In the genomic region with DNA sequence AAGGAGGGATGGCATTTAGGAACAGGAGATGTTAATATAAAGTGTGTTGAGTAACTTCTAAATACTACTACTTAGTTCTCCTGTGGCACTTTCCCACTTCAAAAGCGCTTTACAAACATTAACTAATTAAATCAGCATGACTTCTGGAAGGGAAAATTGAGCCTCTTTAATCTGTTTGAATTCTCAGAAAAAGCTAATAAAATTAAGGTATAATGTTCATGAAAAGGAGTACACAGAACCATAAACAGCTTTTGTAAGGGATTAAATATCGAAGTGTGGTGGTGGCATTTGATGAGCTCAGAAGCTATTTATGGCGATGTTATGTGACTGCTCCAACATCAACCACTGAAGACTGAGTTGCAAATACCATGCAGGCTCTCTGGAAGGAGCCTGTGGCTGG, we compare ENCODE assay signal across 34 cellular contexts. TPM values are rescaled to one million over a fixed set of nuclear protein-coding genes. Genes with fewer than 3 reads are reported as not detected.
"Had no signal": no experiment of that assay in that cellular context is flagged by ENCODE, and none has a peak within 500 bp of the region (broad histone marks: within the 10 kb centered on the region; RNA-seq: fewer than 3 reads in every experiment).

No MANE protein-coding gene starts in this region.

- ATAC-seq: left colon; left lung; lower lobe of right lung; naive thymus-derived CD4-positive, alpha-beta T cell; pancreas; right cardiac atrium; sciatic nerve; stimulated activated naive B cell treated with anti-CD40 and anti-IgM and Interleukin-4, amounts not matched to agents 10 μg/mL and 1 μg/mL and 100 μg/mL, for 72 hours; stimulated activated naive CD8-positive, alpha-beta T cell treated with anti-CD3 and anti-CD28 coated beads, Interleukin-15, Interleukin-2, amounts not matched to agents 100 U/mL and 50 U/mL, for 24 hours had no signal

- H3K9me3 ChIP-seq: pancreas, prostate gland, testis, thyroid gland, transverse colon, vagina had no signal

- DNase-seq: hypothalamus; immature natural killer cell; kidney; left colon; left lung; lower lobe of right lung; mammary epithelial cell; mesenchymal stem cell; naive thymus-derived CD4-positive, alpha-beta T cell; nucleus accumbens; pancreas; posterior cingulate gyrus; retina; right cardiac atrium; small intestine; spleen; stimulated activated CD4-positive, alpha-beta T cell treated with anti-CD3 and anti-CD28 coated beads, Interleukin-1b, Interleukin-23, amount 100 ng/mL, for 48 hours; stimulated activated CD4-positive, alpha-beta T cell treated with anti-CD3 and anti-CD28 coated beads, Interleukin-4, amount 100 ng/mL, for 1 hour; stimulated activated naive B cell treated with anti-CD40 and anti-IgM and Interleukin-4, amounts not matched to agents 10 μg/mL and 1 μg/mL and 100 μg/mL, for 72 hours; stimulated activated naive CD8-positive, alpha-beta T cell treated with anti-CD3 and anti-CD28 coated beads, Interleukin-15, Interleukin-2, amounts not matched to agents 100 U/mL and 50 U/mL, for 24 hours; stomach; testis; thyroid gland; transverse colon; upper lobe of left lung had no signal

- H3K4me1 ChIP-seq: left lung, lower lobe of right lung, pancreas, prostate gland, spleen, stomach, testis, thyroid gland, transverse colon, upper lobe of left lung, vagina had no signal

- H3K36me3 ChIP-seq: left lung, lower lobe of right lung, pancreas, prostate gland, spleen, stomach, thyroid gland, transverse colon, upper lobe of left lung, vagina had no signal

- H3K27ac ChIP-seq: left lung, lower lobe of right lung, pancreas, prostate gland, spleen, stomach, testis, thyroid gland, transverse colon, upper lobe of left lung, vagina had no signal

- H3K4me3 ChIP-seq: left lung, lower lobe of right lung, pancreas, prostate gland, spleen, stomach, testis, thyroid gland, transverse colon, upper lobe of left lung, vagina had no signal

- H3K27me3 ChIP-seq: testis, thyroid gland, upper lobe of left lung, vagina had no signal

RNA-seq across cellular contexts. Expression of a gene that starts 10.2 kb away (rescaled TPM):
- total RNA-seq: kidney; left colon; left lung; liver; lower lobe of right lung; mammary epithelial cell; mucosa of gallbladder; naive thymus-derived CD4-positive, alpha-beta T cell; natural killer cell treated with Interleukin-12 subunit alpha and Interleukin-12 subunit beta and Interleukin-15 and Interleukin-18, amount 100 ng/mL, for 72 hours; osteoblast; pancreas; prostate gland; right cardiac atrium; sciatic nerve; spleen; stomach; thyroid gland; transverse colon; upper lobe of left lung; urinary bladder; vagina had no signal
- polyA plus RNA-seq: immature natural killer cell; liver; mammary epithelial cell; naive thymus-derived CD4-positive, alpha-beta T cell; pancreas; right cardiac atrium; small intestine; spleen; stomach; urinary bladder had no signal

RNA-seq across cellular contexts. Expression of a gene that starts 49.0 kb away (rescaled TPM):
- total RNA-seq: kidney; left colon; left lung; liver; lower lobe of right lung; mammary epithelial cell; mucosa of gallbladder; naive thymus-derived CD4-positive, alpha-beta T cell; natural killer cell treated with Interleukin-12 subunit alpha and Interleukin-12 subunit beta and Interleukin-15 and Interleukin-18, amount 100 ng/mL, for 72 hours; osteoblast; pancreas; prostate gland; right cardiac atrium; sciatic nerve; spleen; stomach; testis; thyroid gland; transverse colon; upper lobe of left lung; urinary bladder; vagina had no signal
- polyA plus RNA-seq: immature natural killer cell; liver; mammary epithelial cell; naive thymus-derived CD4-positive, alpha-beta T cell; neural cell; pancreas; right cardiac atrium; small intestine; spleen; stomach; urinary bladder had no signal
